In genomic region chr5:90551376-90551775, GRCh38 we compare ENCODE assay signal across 1 cellular context.
TF ChIP-seq lines count a peak whose summit lies in the region.

No MANE protein-coding gene starts in this region.

TF ChIP-seq in GM12878, 131 proteins besides CTCF, POLR2A, EP300 and RAD21 (continued from another document):
- TF ChIP-seq SIN3A (IDR thresholded peaks at IDR 0.05; ENCODE audit: low read depth, low read length) (no peak), POU2F2 (IDR thresholded peaks at IDR 0.05; ENCODE audit: borderline replicate concordance, low read depth, low read length) (no peak), POLR2AphosphoS5 (IDR thresholded peaks at IDR 0.05; ENCODE audit: low read length) (no peak), CEBPB (IDR thresholded peaks at IDR 0.05; ENCODE audit: borderline replicate concordance in 1 of 2, low read depth in 2 of 2, low read length in 2 of 2) (no peak), SPI1 (IDR thresholded peaks at IDR 0.05; ENCODE audit: borderline replicate concordance, insufficient read depth, low read depth, low read length) (peak; percentile 75; the same call in 1 of the 2 replicates), CHD2 (IDR thresholded peaks at IDR 0.05; ENCODE audit: borderline replicate concordance, low read depth, low read length) (no peak), BCL11A (IDR thresholded peaks at IDR 0.05; ENCODE audit: low read depth, low read length) (no peak)
